ENCODE assay signal across 8 cellular contexts in genomic region chr19:40663712-40664692, GRCh38. TPM values are rescaled to one million over a fixed set of nuclear protein-coding genes. Genes with fewer than 3 reads are reported as not detected.
DNase-seq lines count a peak whose midpoint lies in the region; ATAC-seq and TF ChIP-seq lines count a peak whose summit lies in the region.

No MANE protein-coding gene starts in this region.

- H3K4me2 ChIP-seq in fibroblast of lung (ENCODE audit: extremely low read depth, insufficient read depth, low read length) (peak overlapping the region; percentile 97), osteoblast (ENCODE audit: insufficient read depth, low read length) (peak overlapping the region; percentile 86)

- peak; percentile 58 for DNase-seq in DMS 273 (lab: John Stamatoyannopoulos, UW; ENCODE audit: unreplicated experiment)
- no peak for DNase-seq in DMS 273 treated with DMSO at 0.1 percent for 48 hours (lab: John Stamatoyannopoulos, UW)
- no peak for DNase-seq in WTC11 (ENCODE audit: low spot score)
- DNase-seq in fibroblast of lung (ENCODE audit: low read depth in 2 of 2) = peak in 1 of 2 donors; percentile 61
- DNase-seq in osteoblast (ENCODE audit: insufficient read length, low spot score, missing footprints) = peak; percentile 88
- no peak for DNase-seq in NOMO-1 (lab: John Stamatoyannopoulos, UW; ENCODE audit: unreplicated experiment in 2 of 2)
- DNase-seq in DMS79 treated with DMSO at 0.1 percent for 48 hours (lab: John Stamatoyannopoulos, UW) = no peak

- no peaks in the 10 kb centered on the region for H3K27me3 ChIP-seq in fibroblast of lung (ENCODE audit: control insufficient read depth, insufficient read depth, low read length)
- peaks cover 3% of the 10 kb centered on the region for H3K27me3 ChIP-seq in osteoblast (ENCODE audit: insufficient read depth, low read length)

- POLR2A ChIA-PET in WTC11 (lab: Charles Lee) = interaction anchor here (0.8 to 2.3 kb wide), 6 partner anchors 27 to 114 kb away, joined by 3 to 8 read pairs (median 4); partner anchors contain the start of genes ACTMAP, COQ8B, ITPKC and NUMBL

- H3K27me3 Mint-ChIP-seq in WTC11 (ENCODE audit: low read depth) = peaks cover 18% of the 10 kb centered on the region

- peaks cover 4% of the 10 kb centered on the region; the same call in 1 of the 2 replicates for H3K36me3 Mint-ChIP-seq in WTC11

- H3K4me1 Mint-ChIP-seq in WTC11 = peaks cover 2% of the 10 kb centered on the region; the same call in 1 of the 2 replicates

- H3K79me2 ChIP-seq in fibroblast of lung (ENCODE audit: control insufficient read depth, insufficient read depth, low read length) (no peaks in the 10 kb centered on the region), osteoblast (ENCODE audit: insufficient read depth, low read length) (no peaks in the 10 kb centered on the region)

- peak; percentile 16; the same call in 1 of the 2 replicates for ATAC-seq in WTC11
- ATAC-seq in HG03442 (IDR thresholded peaks at IDR 0.05; ENCODE audit: unreplicated experiment) = no peak

- H3K27ac Mint-ChIP-seq in WTC11 = no peak overlapping the region

- H4K20me1 ChIP-seq in fibroblast of lung (ENCODE audit: control insufficient read depth, extremely low read depth, insufficient read depth, low read length) (no peaks in the 10 kb centered on the region), osteoblast (ENCODE audit: insufficient read depth, low read length) (no peaks in the 10 kb centered on the region)

- no peaks in the 10 kb centered on the region for H3K9me3 Mint-ChIP-seq in WTC11

- H3K4me3 Mint-ChIP-seq in WTC11 = peak overlapping the region; percentile 80

- H2AFZ ChIP-seq in fibroblast of lung (ENCODE audit: low read length) = peak overlapping the region; percentile 58
- peak overlapping the region; percentile 62 for H2AFZ ChIP-seq in osteoblast (ENCODE audit: low read length)

- H3K27ac ChIP-seq in fibroblast of lung (ENCODE audit: insufficient read depth, low read length) (peak overlapping the region; percentile 74), osteoblast (ENCODE audit: low read depth, low read length) (no peak overlapping the region)

- H3K4me3 ChIP-seq in fibroblast of lung (replicated peaks in 1 of 4; ENCODE audit: control extremely low read depth in 1 of 4, insufficient read depth in 1 of 4, low read depth in 3 of 4, low read length in 4 of 4) (peak overlapping the region; percentile 54 to 65 (median 62)), osteoblast (ENCODE audit: insufficient read depth, low read length) (peak overlapping the region; percentile 81)

- TF ChIP-seq CTCF in WTC11 (IDR thresholded peaks at IDR 0.05) (no peak), fibroblast of lung (conservative IDR thresholded peaks at IDR 0.05 in 1 of 2, IDR thresholded peaks at IDR 0.05 in 1 of 2; ENCODE audit: low read depth in 1 of 2, low read length in 2 of 2) (no peak), osteoblast (IDR thresholded peaks at IDR 0.05; ENCODE audit: extremely low read depth, low read depth, low read length) (no peak)

- CTCF ChIA-PET in WTC11 (lab: Charles Lee) = interaction anchor here (0.6 to 3.9 kb wide), 39 partner anchors 11 to 899 kb away, joined by 3 to 55 read pairs (median 5); partner anchors contain the start of genes ACTMAP, BLVRB, COQ8B and EGLN2

- peak overlapping the region; percentile 55 for H3K9ac ChIP-seq in fibroblast of lung (ENCODE audit: insufficient read depth, low read length)

- H3K4me1 ChIP-seq in fibroblast of lung (ENCODE audit: control insufficient read depth, extremely low read depth, insufficient read depth, low read length) (peaks cover 7% of the 10 kb centered on the region), osteoblast (ENCODE audit: insufficient read depth, low read length) (peaks cover 17% of the 10 kb centered on the region)

- H3K36me3 ChIP-seq in fibroblast of lung (ENCODE audit: control insufficient read depth, insufficient read depth, low read length) = peaks cover 19% of the 10 kb centered on the region
- H3K36me3 ChIP-seq in osteoblast (ENCODE audit: insufficient read depth, low read length) = peaks cover 16% of the 10 kb centered on the region

- H3K9me3 ChIP-seq in fibroblast of lung (ENCODE audit: control insufficient read depth, insufficient read depth, low read depth, low read length) = no peaks in the 10 kb centered on the region
- no peaks in the 10 kb centered on the region for H3K9me3 ChIP-seq in osteoblast (ENCODE audit: low read depth, low read length)

TF ChIP-seq in WTC11, 78 proteins besides CTCF, POLR2A, EP300 and RAD21:
- TF ChIP-seq RORB (CRISPR knock-in tag; IDR thresholded peaks at IDR 0.05) (no peak), MAX (CRISPR knock-in tag; IDR thresholded peaks at IDR 0.05) (no peak), FOXK1 (CRISPR knock-in tag; IDR thresholded peaks at IDR 0.05) (no peak), ETV6 (CRISPR knock-in tag; IDR thresholded peaks at IDR 0.05) (no peak), NR3C1 (CRISPR knock-in tag; conservative IDR thresholded peaks at IDR 0.05; ENCODE audit: low read depth) (no peak), NFYB (CRISPR knock-in tag; conservative IDR thresholded peaks at IDR 0.05; ENCODE audit: low read depth) (no peak), TEAD1 (CRISPR knock-in tag; IDR thresholded peaks at IDR 0.05) (no peak), ZNF263 (CRISPR knock-in tag; IDR thresholded peaks at IDR 0.05; ENCODE audit: low read depth) (no peak), ZNF671 (CRISPR knock-in tag; IDR thresholded peaks at IDR 0.05) (no peak), ZNF396 (CRISPR knock-in tag; IDR thresholded peaks at IDR 0.05; ENCODE audit: borderline replicate concordance) (no peak), NR2C2 (CRISPR knock-in tag; IDR thresholded peaks at IDR 0.05) (no peak), TEAD4 (CRISPR knock-in tag; IDR thresholded peaks at IDR 0.05) (no peak)

RNA-seq across cellular contexts. Expression of gene NUMBL, which starts 26.4 kb away (rescaled TPM):
- total RNA-seq in WTC11 (2021) = 30.3 to 38.6 TPM (median 34.9 TPM) in 3 replicates
- 30.6 and 33.4 TPM in 2 replicates for total RNA-seq in fibroblast of lung
- 26.2 and 28.2 TPM in 2 replicates for polyA plus RNA-seq in fibroblast of lung
- 39.8 TPM in 2 replicates for polyA plus RNA-seq in fibroblast of lung (2012)
- 45.4 and 48.6 TPM in 2 replicates for polyA minus RNA-seq in fibroblast of lung (ENCODE audit: low replicate concordance)
- total RNA-seq in osteoblast = 26.8 and 27.7 TPM in 2 replicates

RNA-seq across cellular contexts. Expression of gene COQ8B, which starts 52.7 kb away (rescaled TPM):
- total RNA-seq in WTC11 (2021) (55.6 to 62.9 TPM (median 59.9 TPM) in 3 replicates), fibroblast of lung (28.0 and 43.4 TPM in 2 replicates), osteoblast (32.9 and 34.2 TPM in 2 replicates)
- 13.7 and 16.7 TPM in 2 replicates for polyA plus RNA-seq in fibroblast of lung
- polyA plus RNA-seq in fibroblast of lung (2012) = 17.2 and 24.4 TPM in 2 replicates
- polyA minus RNA-seq in fibroblast of lung (ENCODE audit: low replicate concordance) = 26.2 and 28.8 TPM in 2 replicates

RNA-seq across cellular contexts. Expression of gene ITPKC, which starts 52.9 kb away (rescaled TPM):
- 10.4 to 13.8 TPM (median 10.6 TPM) in 3 replicates for total RNA-seq in WTC11 (2021)
- 19.5 and 23.1 TPM in 2 replicates for total RNA-seq in fibroblast of lung
- polyA plus RNA-seq in fibroblast of lung = 6.5 TPM in 2 replicates
- 10.3 and 10.6 TPM in 2 replicates for polyA plus RNA-seq in fibroblast of lung (2012)
- polyA minus RNA-seq in fibroblast of lung (ENCODE audit: low replicate concordance) = 15.2 and 15.5 TPM in 2 replicates
- total RNA-seq in osteoblast = 9.8 and 10.0 TPM in 2 replicates

Comparison
In these comparisons a context has a peak if more than half of its experiments do, and no peak if none do; other contexts are left out.
1. DNase-seq: peak in DMS 273 (single experiment) and osteoblast (single experiment); none in DMS 273 treated with DMSO at 0.1 percent for 48 hours (single experiment), WTC11 (single experiment), NOMO-1 (0 of 2) and DMS79 treated with DMSO at 0.1 percent for 48 hours (single experiment).